Comparison of ENCODE assay signal across 11 cellular contexts in genomic region chr10:79147306-79147705, GRCh38.
DNase-seq lines count a peak whose midpoint lies in the region; ATAC-seq, FAIRE-seq and TF ChIP-seq lines count a peak whose summit lies in the region.
"Had no signal": no experiment of that assay in that cellular context is flagged by ENCODE, and none has a peak within 500 bp of the region (broad histone marks: within the 10 kb centered on the region; RNA-seq: fewer than 3 reads in every experiment).

No MANE protein-coding gene starts in this region.

- intact Hi-C loops in activated T-helper 2 cell treated with anti-CD3 and anti-CD28 coated beads, Interferon-gamma antibody, Interleukin-2, Interleukin-4, amounts not matched to agents 10 μg/mL and 5 μg/mL and 100 μg/mL, durations not matched to agents 14 hours and 24 hours and 36 hours (cut with micrococcal nuclease), result no loop called here
- intact Hi-C loops in kidney (cut with DNase I) (loop anchor here (10.0 kb wide), 1 partner anchor 73 kb away; no protein-coding TSS in a partner anchor), spleen (cut with DNase I; ENCODE audit: low total_unique reads) (no loop called here)

- H3K27ac Mint-ChIP-seq in activated T-helper 2 cell treated with anti-CD3 and anti-CD28 coated beads, Interferon-gamma antibody, Interleukin-2, Interleukin-4, amounts not matched to agents 10 μg/mL and 5 μg/mL and 100 μg/mL, durations not matched to agents 14 hours and 24 hours and 36 hours, result peak overlapping the region; percentile 22

- H3K27ac ChIP-seq in GM23248 (peak overlapping the region; percentile 99), kidney (ENCODE audit: low read depth in 2 of 2, low read length in 2 of 2) (peak overlapping the region; percentile 95 to 98), spleen (peak overlapping the region; percentile 68 to 95 (median 88))
- H3K27ac ChIP-seq: SJCRH30 had no signal

- no peak for DNase-seq in GM23248
- DNase-seq in activated T-helper 2 cell treated with anti-CD3 and anti-CD28 coated beads, Interferon-gamma antibody, Interleukin-2, Interleukin-4, amounts not matched to agents 10 μg/mL and 5 μg/mL and 100 μg/mL, durations not matched to agents 14 hours and 24 hours and 36 hours (ENCODE audit: low spot score), result no peak
- no peak for DNase-seq in kidney
- no peak for DNase-seq in spleen
- no peak for DNase-seq in T1000 (lab: John Stamatoyannopoulos, UW)
- DNase-seq in HK-2 (ENCODE audit: unreplicated experiment), result no peak
- DNase-seq: KG1, SJCRH30 had no signal

- no peaks in the 10 kb centered on the region for H4K20me1 ChIP-seq in GM23248 (ENCODE audit: insufficient read depth)

- H3K4me1 ChIP-seq in GM23248 (ENCODE audit: insufficient read depth) (peaks cover 62% of the 10 kb centered on the region), kidney (ENCODE audit: control insufficient read depth in 1 of 2, insufficient read depth in 1 of 2, low read depth in 1 of 2, low read length in 2 of 2) (peaks cover 67 to 69% of the 10 kb centered on the region in 2 donors), spleen (peaks cover 57 to 100% (median 93%) of the 10 kb centered on the region in 6 donors)

- H3K36me3 ChIP-seq in GM23248 (ENCODE audit: low read depth) (no peaks in the 10 kb centered on the region; the same call in 1 of the 2 replicates), kidney (ENCODE audit: control insufficient read depth in 1 of 2, insufficient read depth in 2 of 2, low read length in 2 of 2) (peaks cover 0 to 6% of the 10 kb centered on the region in 2 donors), spleen (peaks cover 0 to 21% (median 0%) of the 10 kb centered on the region in 6 donors)

- peaks cover 36% of the 10 kb centered on the region for H3K4me1 Mint-ChIP-seq in activated T-helper 2 cell treated with anti-CD3 and anti-CD28 coated beads, Interferon-gamma antibody, Interleukin-2, Interleukin-4, amounts not matched to agents 10 μg/mL and 5 μg/mL and 100 μg/mL, durations not matched to agents 14 hours and 24 hours and 36 hours (ENCODE audit: low read depth)

- ATAC-seq in HG02870 (IDR thresholded peaks at IDR 0.05; ENCODE audit: unreplicated experiment) (no peak), GM19351 (IDR thresholded peaks at IDR 0.05; ENCODE audit: unreplicated experiment) (no peak)

- in situ Hi-C loops in GM23248 (cut with MboI), result no loop called here

- no peak for TF ChIP-seq POLR2A in spleen (IDR thresholded peaks at IDR 0.05)

- H3K9ac ChIP-seq in GM23248, result peak overlapping the region; percentile 54; the same call in 1 of the 2 replicates
- peak overlapping the region; percentile 28 to 68 for H3K9ac ChIP-seq in kidney (ENCODE audit: low read length in 2 of 2)

- H3K27me3 Mint-ChIP-seq in activated T-helper 2 cell treated with anti-CD3 and anti-CD28 coated beads, Interferon-gamma antibody, Interleukin-2, Interleukin-4, amounts not matched to agents 10 μg/mL and 5 μg/mL and 100 μg/mL, durations not matched to agents 14 hours and 24 hours and 36 hours (ENCODE audit: low read depth), result no peaks in the 10 kb centered on the region

- peaks cover 48% of the 10 kb centered on the region for H3K79me2 ChIP-seq in GM23248 (ENCODE audit: insufficient read depth)

- H3K4me3 ChIP-seq in GM23248, result no peak overlapping the region
- H3K4me3 ChIP-seq in kidney (ENCODE audit: low read length in 2 of 2), result no peak overlapping the region
- H3K4me3 ChIP-seq in spleen, result no peak overlapping the region
- H3K4me3 ChIP-seq: SJCRH30 had no signal

- H3K9me3 ChIP-seq in GM23248 (ENCODE audit: low read depth) (no peaks in the 10 kb centered on the region), kidney (ENCODE audit: control insufficient read depth in 1 of 2, low read length in 2 of 2) (no peaks in the 10 kb centered on the region), spleen (no peaks in the 10 kb centered on the region)
- H3K9me3 ChIP-seq: SJCRH30 had no signal

- H3K9me3 Mint-ChIP-seq in activated T-helper 2 cell treated with anti-CD3 and anti-CD28 coated beads, Interferon-gamma antibody, Interleukin-2, Interleukin-4, amounts not matched to agents 10 μg/mL and 5 μg/mL and 100 μg/mL, durations not matched to agents 14 hours and 24 hours and 36 hours, result no peaks in the 10 kb centered on the region

- no peaks in the 10 kb centered on the region for H3K9me2 ChIP-seq in GM23248 (ENCODE audit: insufficient read depth)

- no peak overlapping the region for H3K4me3 Mint-ChIP-seq in activated T-helper 2 cell treated with anti-CD3 and anti-CD28 coated beads, Interferon-gamma antibody, Interleukin-2, Interleukin-4, amounts not matched to agents 10 μg/mL and 5 μg/mL and 100 μg/mL, durations not matched to agents 14 hours and 24 hours and 36 hours (ENCODE audit: low read depth)

- H3F3A ChIP-seq in GM23248 (ENCODE audit: insufficient read depth), result peaks cover 58% of the 10 kb centered on the region

- 68 to 72% methylated on average over 5 of the region's 5 CpGs for WGBS in GM23248 (ENCODE audit: low coverage in 1 of 2, low lambda C conversion rate in 2 of 2, missing lambda C conversion rate in 2 of 2), 2 experiments
- 69 to 80% (median 74%) methylated on average over 5 of the region's 5 CpGs for WGBS in spleen, 5 donors

- no peak for TF ChIP-seq CTCF in kidney (IDR thresholded peaks at IDR 0.05; ENCODE audit: borderline replicate concordance, extremely low read depth, insufficient read depth)
- no peak for TF ChIP-seq CTCF in spleen (IDR thresholded peaks at IDR 0.05 in 8 of 11, conservative IDR thresholded peaks at IDR 0.05 in 3 of 11)

- H3K4me2 ChIP-seq in GM23248 (ENCODE audit: unreplicated experiment), result no peak overlapping the region

- no peak overlapping the region for H2AFZ ChIP-seq in GM23248

- H3K27me3 ChIP-seq in GM23248 (replicated peaks; ENCODE audit: insufficient read depth) (no peaks in the 10 kb centered on the region), spleen (replicated peaks in 1 of 7) (no peaks in the 10 kb centered on the region)
- H3K27me3 ChIP-seq: SJCRH30 had no signal

- no peaks in the 10 kb centered on the region for H3K36me3 Mint-ChIP-seq in activated T-helper 2 cell treated with anti-CD3 and anti-CD28 coated beads, Interferon-gamma antibody, Interleukin-2, Interleukin-4, amounts not matched to agents 10 μg/mL and 5 μg/mL and 100 μg/mL, durations not matched to agents 14 hours and 24 hours and 36 hours (ENCODE audit: low read depth)

- no peak for FAIRE-seq in kidney (lab: Jason Lieb, UNC)
- FAIRE-seq: bronchial epithelial cell had no signal
